Comparison of ENCODE assay signal across 8 cellular contexts in genomic region chr1:1435911-1436633, GRCh38. TPM values are rescaled to one million over a fixed set of nuclear protein-coding genes. Genes with fewer than 3 reads are reported as not detected.
A peak's percentile ranks its signal among the peaks of the same experiment; 100 is the strongest.
DNase-seq lines count a peak whose midpoint lies in the region; ATAC-seq, FAIRE-seq and TF ChIP-seq lines count a peak whose summit lies in the region.

No MANE protein-coding gene starts in this region.

- no peak for FAIRE-seq in HTR-8/SVneo (lab: Jason Lieb, UNC)

- TSS peak; percentile 38 for BruUV-seq in Panc1 (replicated peaks; lab: Mats Ljungman, UMichigan)

- in situ Hi-C loops in Panc1 (cut with HindIII; ENCODE audit: low pct_unique_long_range_greater_than_20kb, low sequenced_read_pairs), result no loop called here

- no peak overlapping the region for H3K27ac Mint-ChIP-seq in CD4-positive, alpha-beta T cell

- no peak for ATAC-seq in CD4-positive, alpha-beta T cell (ENCODE audit: poor library complexity)
- no peak for ATAC-seq in Panc1
- no peak for ATAC-seq in GM21515 (IDR thresholded peaks at IDR 0.05; ENCODE audit: unreplicated experiment)

- peaks cover 4% of the 10 kb centered on the region for H3K4me1 Mint-ChIP-seq in CD4-positive, alpha-beta T cell (ENCODE audit: low read depth)

- peaks cover 17% of the 10 kb centered on the region for H3K27me3 Mint-ChIP-seq in CD4-positive, alpha-beta T cell

- H3K9me3 ChIP-seq in CD4-positive, alpha-beta T cell (ENCODE audit: control insufficient read depth, low read length), result no peaks in the 10 kb centered on the region
- no peaks in the 10 kb centered on the region for H3K9me3 ChIP-seq in Panc1 (ENCODE audit: control insufficient read depth, insufficient read depth, low read depth, low read length)
- H3K9me3 ChIP-seq in osteoblast (ENCODE audit: low read depth, low read length), result no peaks in the 10 kb centered on the region

- H4K20me1 ChIP-seq in osteoblast (ENCODE audit: insufficient read depth, low read length), result no peaks in the 10 kb centered on the region

- H3K4me2 ChIP-seq in osteoblast (ENCODE audit: insufficient read depth, low read length), result peak overlapping the region; percentile 63

- peak overlapping the region; percentile 20 for H3K4me3 Mint-ChIP-seq in CD4-positive, alpha-beta T cell

- DNase-seq in CD4-positive, alpha-beta T cell, result no peak
- DNase-seq in Panc1 (ENCODE audit: low read depth, low spot score) (no peak), fibroblast of mammary gland (ENCODE audit: low read depth) (no peak), osteoblast (ENCODE audit: insufficient read length, low spot score, missing footprints) (peak; percentile 90), HTR-8/SVneo (ENCODE audit: insufficient read length, low spot score) (no peak), amniotic stem cell (lab: John Stamatoyannopoulos, UW) (no peak)
- no peak for DNase-seq in activated CD4-positive, CD25-positive, alpha-beta regulatory T cell (lab: John Stamatoyannopoulos, UW)

- no peak for TF ChIP-seq CTCF in CD4-positive, alpha-beta T cell (IDR thresholded peaks at IDR 0.05)
- TF ChIP-seq CTCF in Panc1 (IDR thresholded peaks at IDR 0.05) (no peak), fibroblast of mammary gland (conservative IDR thresholded peaks at IDR 0.05; ENCODE audit: control insufficient read depth, insufficient read depth, low read depth, low read length) (no peak), osteoblast (IDR thresholded peaks at IDR 0.05; ENCODE audit: extremely low read depth, low read depth, low read length) (no peak)

- H2AFZ ChIP-seq in osteoblast (ENCODE audit: low read length), result no peak overlapping the region

- peaks cover 2% of the 10 kb centered on the region; the same call in 1 of the 2 replicates for H3K36me3 ChIP-seq in Panc1 (ENCODE audit: control insufficient read depth, insufficient read depth, low read length)
- no peaks in the 10 kb centered on the region for H3K36me3 ChIP-seq in osteoblast (ENCODE audit: insufficient read depth, low read length)

- POLR2A ChIA-PET in CD4-positive, alpha-beta T cell (lab: Charles Lee), result no interaction called here
- POLR2A ChIA-PET in Panc1 (lab: Charles Lee), result interaction anchor here (0.5 kb wide), 1 partner anchor 61 kb away, joined by 3 read pairs; the partner anchor contains the start of gene AURKAIP1

- H3K4me3 ChIP-seq in Panc1 (ENCODE audit: low read depth in 2 of 2, low read length in 2 of 2), result peak overlapping the region; percentile 76 to 87
- peak overlapping the region; percentile 16 for H3K4me3 ChIP-seq in fibroblast of mammary gland (ENCODE audit: control insufficient read depth, low read depth, low read length)
- H3K4me3 ChIP-seq in osteoblast (ENCODE audit: insufficient read depth, low read length), result peak overlapping the region; percentile 45

- peaks cover 63% of the 10 kb centered on the region for H3K27me3 ChIP-seq in CD4-positive, alpha-beta T cell (ENCODE audit: control insufficient read depth, insufficient read depth, low read length)
- H3K27me3 ChIP-seq in Panc1 (ENCODE audit: control insufficient read depth, insufficient read depth, low read length) (no peaks in the 10 kb centered on the region), osteoblast (ENCODE audit: insufficient read depth, low read length) (peaks cover 11% of the 10 kb centered on the region)

- no peaks in the 10 kb centered on the region for H3K9me3 Mint-ChIP-seq in CD4-positive, alpha-beta T cell

- intact Hi-C loops in CD4-positive, alpha-beta T cell (cut with DNase I, micrococcal nuclease), result loop anchor here in 1 of 2 experiments (1.0 kb wide), 1 partner anchor 24 kb away; no protein-coding TSS in a partner anchor
- intact Hi-C loops in Panc1 (cut with micrococcal nuclease; ENCODE audit: unreplicated experiment), result loop anchor here (5.0 kb wide), 1 partner anchor 34 kb away; no protein-coding TSS in a partner anchor

- no peaks in the 10 kb centered on the region for H3K79me2 ChIP-seq in osteoblast (ENCODE audit: insufficient read depth, low read length)

- H3K36me3 Mint-ChIP-seq in CD4-positive, alpha-beta T cell (ENCODE audit: low read depth), result no peaks in the 10 kb centered on the region

- H3K4me1 ChIP-seq in Panc1 (ENCODE audit: control insufficient read depth, insufficient read depth, low read length), result peaks cover 64% of the 10 kb centered on the region
- peaks cover 7% of the 10 kb centered on the region for H3K4me1 ChIP-seq in osteoblast (ENCODE audit: insufficient read depth, low read length)

- CTCF ChIA-PET in CD4-positive, alpha-beta T cell (lab: Charles Lee), result no interaction called here
- CTCF ChIA-PET in Panc1 (lab: Charles Lee), result no interaction called here

- H3K27ac ChIP-seq in CD4-positive, alpha-beta T cell (ENCODE audit: low read depth, low read length), result no peak overlapping the region
- H3K27ac ChIP-seq in Panc1 (ENCODE audit: low read length) (peak overlapping the region; percentile 94), osteoblast (ENCODE audit: low read depth, low read length) (no peak overlapping the region)

RNA-seq across cellular contexts. Expression of gene VWA1, which starts 0.6 kb away (rescaled TPM):
- not detected for total RNA-seq in CD4-positive, alpha-beta T cell
- 858 TPM for total RNA-seq in Panc1 (2021; ENCODE audit: unreplicated experiment)
- 1,549 TPM for polyA plus RNA-seq in Panc1 (2012; ENCODE audit: insufficient read length)
- 2.4 and 4.3 TPM in 2 replicates for total RNA-seq in osteoblast

RNA-seq across cellular contexts. Expression of gene ATAD3C, which starts 13.4 kb away (rescaled TPM):
- under 1 TPM; 0.28 to 0.74 TPM for total RNA-seq in CD4-positive, alpha-beta T cell
- total RNA-seq in Panc1 (2021; ENCODE audit: unreplicated experiment) (10.6 TPM), osteoblast (under 0.01 and 0.59 TPM in 2 replicates)
- 8.1 TPM for polyA plus RNA-seq in Panc1 (2012; ENCODE audit: insufficient read length)

RNA-seq across cellular contexts. Expression of gene ANKRD65, which starts 15.0 kb away (rescaled TPM):
- total RNA-seq in CD4-positive, alpha-beta T cell, result not detected
- total RNA-seq in Panc1 (2021; ENCODE audit: unreplicated experiment), result 1.9 TPM
- polyA plus RNA-seq in Panc1 (2012; ENCODE audit: insufficient read length), result 3.7 TPM
- 1.2 and 1.8 TPM in 2 replicates for total RNA-seq in osteoblast

RNA-seq across cellular contexts. Expression of gene MRPL20, which starts 29.0 kb away (rescaled TPM):
- total RNA-seq in CD4-positive, alpha-beta T cell, result 100 to 1,000 TPM in 1 of 2 experiments, 10 to 100 TPM in 1; 99.9 to 103 TPM
- total RNA-seq in Panc1 (2021; ENCODE audit: unreplicated experiment), result 196 TPM
- polyA plus RNA-seq in Panc1 (2012; ENCODE audit: insufficient read length), result 252 TPM
- 53.9 and 58.9 TPM in 2 replicates for total RNA-seq in osteoblast

RNA-seq across cellular contexts. Expression of gene ATAD3B, which starts 35.5 kb away (rescaled TPM):
- 10 to 100 TPM; 44.3 to 49.1 TPM for total RNA-seq in CD4-positive, alpha-beta T cell
- total RNA-seq in Panc1 (2021; ENCODE audit: unreplicated experiment), result 104 TPM
- polyA plus RNA-seq in Panc1 (2012; ENCODE audit: insufficient read length), result 74.5 TPM
- 10.6 and 14.5 TPM in 2 replicates for total RNA-seq in osteoblast

Comparison
In these comparisons a context has a peak if more than half of its experiments do, and no peak if none do; other contexts are left out.
1. H3K4me3 ChIP-seq: peak in every context shown above with its lines; median percentile 82 in Panc1; 45 in osteoblast; 16 in fibroblast of mammary gland.
2. RNA of gene VWA1, which starts 0.6 kb away (total RNA-seq): 858 TPM in Panc1 (single experiment); 2.4 to 4.3 TPM in osteoblast and not detected in CD4-positive, alpha-beta T cell; every median in the first group is over 100 times any median in the second.